In genomic region chr7:90835861-90836260, GRCh38 we compare ENCODE assay signal across 25 cellular contexts.
"Had no signal": no experiment of that assay in that cellular context is flagged by ENCODE, and none has a peak within 500 bp of the region (broad histone marks: within the 10 kb centered on the region; RNA-seq: fewer than 3 reads in every experiment).

No MANE protein-coding gene starts in this region.

- DNase-seq: Kasumi-1, MM.1S, NCI-H1092 treated with DMSO at 0.1 percent for 48 hours, NCI-H1436, NCI-H187, NCI-H2029, NCI-H2081 treated with DMSO at 0.1 percent for 48 hours, NCI-H2171, NCI-H226, NCI-H446, NCI-H510A, NCI-H524 treated with DMSO at 0.1 percent for 48 hours, NCI-H69, NCI-H774, Right ventricle myocardium superior, SIG-M5, SW 1271, T-cell had no signal

- H3K27ac ChIP-seq: HL-60, KMS-11, SJSA1, SK-N-MC had no signal

- FAIRE-seq: HTR-8/SVneo, K562 had no signal

- H3K27me3 ChIP-seq: SJSA1 had no signal

- H3K4me1 ChIP-seq: SJSA1 had no signal

- H3K4me3 ChIP-seq: K562, SJSA1, SK-N-MC had no signal

- ATAC-seq: K562, Panc1, T-cell had no signal
